Comparison of ENCODE assay signal across 11 cellular contexts in genomic region chr16:80317132-80318098, GRCh38.
DNase-seq lines count a peak whose midpoint lies in the region; TF ChIP-seq lines count a peak whose summit lies in the region.
"Had no signal": no experiment of that assay in that cellular context is flagged by ENCODE, and none has a peak within 500 bp of the region (broad histone marks: within the 10 kb centered on the region; RNA-seq: fewer than 3 reads in every experiment).

No MANE protein-coding gene starts in this region.

- TF ChIP-seq CTCF in brain microvascular endothelial cell (IDR thresholded peaks at IDR 0.05; ENCODE audit: low read depth, low read length, missing control alignments) (peak; percentile 66), neural cell (IDR thresholded peaks at IDR 0.05; ENCODE audit: poor library complexity, severe bottlenecking) (peak; percentile 46)

- intact Hi-C loops in posterior cingulate gyrus (cut with DNase I), result no loop called here

- DNase-seq in Daoy (ENCODE audit: low read depth) (peak; percentile 6), HT1080 (ENCODE audit: low read depth) (peak; percentile 29), brain microvascular endothelial cell (no peak), posterior cingulate gyrus (no peak), T-helper 1 cell (no peak)
- no peak for DNase-seq in stimulated activated CD4-positive, alpha-beta T cell treated with anti-CD3 and anti-CD28 coated beads, Interleukin-4, amount 100 ng/mL, for 24 hours
- DNase-seq: activated CD4-positive, alpha-beta T cell treated with anti-CD3 and anti-CD28 coated beads, Interleukin-2, amount 50 U/mL, for 1 hour; gastrocnemius medialis; HCEC 1CT; naive B cell had no signal

- no peaks in the 10 kb centered on the region for H3K36me3 ChIP-seq in brain microvascular endothelial cell (replicated peaks)
- no peaks in the 10 kb centered on the region for H3K36me3 ChIP-seq in neural cell (ENCODE audit: insufficient read depth, low read length)
- H3K36me3 ChIP-seq: gastrocnemius medialis had no signal

- H3K79me2 ChIP-seq in neural cell (replicated peaks; ENCODE audit: insufficient read depth, low read length), result no peaks in the 10 kb centered on the region

- H3K4me3 ChIP-seq in brain microvascular endothelial cell (ENCODE audit: low read depth, low read length) (no peak overlapping the region), neural cell (ENCODE audit: low read length) (no peak overlapping the region)
- H3K4me3 ChIP-seq: gastrocnemius medialis had no signal

- no peak overlapping the region for H3K4me2 ChIP-seq in neural cell (ENCODE audit: low read length)

- no peak overlapping the region for H3K27ac ChIP-seq in brain microvascular endothelial cell
- no peak overlapping the region for H3K27ac ChIP-seq in neural cell (ENCODE audit: low read length)
- H3K27ac ChIP-seq: gastrocnemius medialis had no signal

- no peaks in the 10 kb centered on the region for H3K9me3 ChIP-seq in neural cell (ENCODE audit: low read length)
- H3K9me3 ChIP-seq: gastrocnemius medialis had no signal

- in situ Hi-C loops in brain microvascular endothelial cell (cut with HindIII; ENCODE audit: low pct_ligation_motif_present, low sequenced_read_pairs), result no loop called here

- H2AFZ ChIP-seq in neural cell (ENCODE audit: low read depth, low read length), result no peak overlapping the region

- no peak for TF ChIP-seq RAD21 in neural cell (conservative IDR thresholded peaks at IDR 0.05)

- no peaks in the 10 kb centered on the region for H4K20me1 ChIP-seq in neural cell (ENCODE audit: insufficient read depth)

- H3F3A ChIP-seq in neural cell (ENCODE audit: insufficient read depth, low read length, poor library complexity, severe bottlenecking), result no peaks in the 10 kb centered on the region

- TF ChIP-seq EP300 in neural cell (conservative IDR thresholded peaks at IDR 0.05; ENCODE audit: poor library complexity, severe bottlenecking), result no peak

- H3K9ac ChIP-seq in neural cell (ENCODE audit: low read length), result no peak overlapping the region

- H3K9me2 ChIP-seq in neural cell (ENCODE audit: insufficient read depth, low read length), result no peaks in the 10 kb centered on the region

- no peaks in the 10 kb centered on the region for H3K27me3 ChIP-seq in brain microvascular endothelial cell (replicated peaks)
- H3K27me3 ChIP-seq in neural cell (ENCODE audit: insufficient read depth, low read depth, low read length), result no peaks in the 10 kb centered on the region
- H3K27me3 ChIP-seq: gastrocnemius medialis had no signal

TF ChIP-seq in neural cell, 6 proteins besides CTCF, POLR2A, EP300 and RAD21:
- TF ChIP-seq REST (IDR thresholded peaks at IDR 0.05; ENCODE audit: borderline replicate concordance), result no peak
- no peak for TF ChIP-seq TAF1 (IDR thresholded peaks at IDR 0.05; ENCODE audit: low read depth)
- no peak for TF ChIP-seq EZH2 (IDR thresholded peaks at IDR 0.05; ENCODE audit: borderline replicate concordance, insufficient read depth, low read length, poor library complexity, severe bottlenecking)
- TF ChIP-seq POLR2AphosphoS5 (IDR thresholded peaks at IDR 0.05), result no peak
- TF ChIP-seq MXI1 (conservative IDR thresholded peaks at IDR 0.05; ENCODE audit: poor library complexity, severe bottlenecking), result no peak
- TF ChIP-seq SMC3 (conservative IDR thresholded peaks at IDR 0.05; ENCODE audit: poor library complexity), result no peak
TF ChIP-seq in neural cell: peak in this region for 0.

Comparison
In these comparisons a context has a peak if more than half of its experiments do, and no peak if none do; other contexts are left out.
1. DNase-seq: peak in Daoy (single experiment) and HT1080 (single experiment); none in brain microvascular endothelial cell (single experiment), stimulated activated CD4-positive, alpha-beta T cell treated with anti-CD3 and anti-CD28 coated beads, Interleukin-4, amount 100 ng/mL, for 24 hours (single experiment), posterior cingulate gyrus (0 of 10) and T-helper 1 cell (0 of 5).